22 cellular contexts compared by ENCODE assay signal in genomic region chr1:112312315-112312714, GRCh38.
"Had no signal": no experiment of that assay in that cellular context is flagged by ENCODE, and none has a peak within 500 bp of the region (broad histone marks: within the 10 kb centered on the region; RNA-seq: fewer than 3 reads in every experiment).

No MANE protein-coding gene starts in this region.

- H3K27me3 ChIP-seq: neutrophil, pancreas, right atrium auricular region, tibial nerve had no signal

- H3K4me1 Mint-ChIP-seq: immature natural killer cell, natural killer cell had no signal

- H3K27ac Mint-ChIP-seq: activated naive CD4-positive, alpha-beta T cell treated with anti-CD3 and anti-CD28 coated beads, Interleukin-2, amount 50 U/mL, for 72 hours; immature natural killer cell; natural killer cell; stimulated activated naive CD8-positive, alpha-beta T cell treated with anti-CD3 and anti-CD28 coated beads, Interleukin-15, Interleukin-2, amounts not matched to agents 100 ng/mL and 50 ng/mL, for 24 hours; T-helper 2 cell treated with Interferon-gamma antibody and Interleukin-4, amounts not matched to agents 5 μg/mL and 100 μg/mL, for 36 hours had no signal

- H2AFZ ChIP-seq: hepatocyte had no signal

- H3K27ac ChIP-seq: foreskin keratinocyte, hepatocyte, left ventricle myocardium inferior, neutrophil, pancreas, psoas muscle, right atrium auricular region, tibial nerve had no signal

- H3K9me3 ChIP-seq: left ventricle myocardium inferior, neutrophil, pancreas, psoas muscle, right atrium auricular region, tibial nerve had no signal

- H3K36me3 ChIP-seq: left ventricle myocardium inferior, neutrophil, pancreas, right atrium auricular region, tibial nerve had no signal

- H3K36me3 Mint-ChIP-seq: activated naive CD4-positive, alpha-beta T cell treated with anti-CD3 and anti-CD28 coated beads, Interleukin-2, amount 50 U/mL, for 72 hours; brain; immature natural killer cell; natural killer cell had no signal

- H3K4me3 Mint-ChIP-seq: brain; immature natural killer cell; natural killer cell; stimulated activated naive CD8-positive, alpha-beta T cell treated with anti-CD3 and anti-CD28 coated beads, Interleukin-15, Interleukin-2, amounts not matched to agents 100 ng/mL and 50 ng/mL, for 24 hours; T-helper 2 cell treated with Interferon-gamma antibody and Interleukin-4, amounts not matched to agents 5 μg/mL and 100 μg/mL, for 36 hours had no signal

- H3K4me3 ChIP-seq: hepatocyte, left ventricle myocardium inferior, pancreas, psoas muscle, right atrium auricular region, tibial nerve had no signal

- H3K9me3 Mint-ChIP-seq: activated naive CD4-positive, alpha-beta T cell treated with anti-CD3 and anti-CD28 coated beads, Interleukin-2, amount 50 U/mL, for 72 hours; immature natural killer cell; natural killer cell; stimulated activated naive CD8-positive, alpha-beta T cell treated with anti-CD3 and anti-CD28 coated beads, Interleukin-15, Interleukin-2, amounts not matched to agents 100 ng/mL and 50 ng/mL, for 24 hours; T-helper 2 cell treated with Interferon-gamma antibody and Interleukin-4, amounts not matched to agents 5 μg/mL and 100 μg/mL, for 36 hours had no signal

- H3K4me1 ChIP-seq: foreskin keratinocyte, left ventricle myocardium inferior, pancreas, psoas muscle, right atrium auricular region had no signal

- ATAC-seq: activated naive CD4-positive, alpha-beta T cell treated with anti-CD3 and anti-CD28 coated beads, Interleukin-2, amount 50 U/mL, for 72 hours; foreskin keratinocyte; natural killer cell; pancreas; psoas muscle had no signal

- H3K79me2 ChIP-seq: hepatocyte had no signal

- FAIRE-seq: pancreas had no signal

- H3K4me2 ChIP-seq: hepatocyte had no signal

- DNase-seq: activated gamma-delta T cell treated with Interleukin-2 at 50 U/mL for 16 hours; activated T-cell treated with anti-CD3 and anti-CD28 coated beads, Interleukin-2, amount 50 U/mL, for 1 hour; aorta; caudate nucleus; dermis blood vessel endothelial cell; effector CD8-positive, alpha-beta T cell; foreskin keratinocyte; immature natural killer cell; left ventricle myocardium inferior; natural killer cell; pancreas; psoas muscle; stimulated activated CD4-positive, alpha-beta T cell treated with anti-CD3 and anti-CD28 coated beads, Interleukin-12 subunit alpha, Interleukin-12 subunit beta, amount 100 ng/mL, for 4 hours; stimulated activated CD4-positive, alpha-beta T cell treated with anti-CD3 and anti-CD28 coated beads, Interleukin-4, amount 100 ng/mL, for 4 hours had no signal
